Comparison of ENCODE assay signal across 27 cellular contexts in genomic region chr16:87276926-87277325, GRCh38. TPM values are rescaled to one million over a fixed set of nuclear protein-coding genes. Genes with fewer than 3 reads are reported as not detected.
"Had no signal": no experiment of that assay in that cellular context is flagged by ENCODE, and none has a peak within 500 bp of the region (broad histone marks: within the 10 kb centered on the region; RNA-seq: fewer than 3 reads in every experiment).

No MANE protein-coding gene starts in this region.

- H3K9ac ChIP-seq: KMS-11 had no signal

- ATAC-seq: activated CD8-positive, alpha-beta T cell treated with anti-CD3 and anti-CD28 coated beads, Interleukin-2, amount 10 ng/mL, durations not matched to agents 7 days and 5 days; PC-3 had no signal

- H3K36me3 Mint-ChIP-seq: activated naive CD4-positive, alpha-beta T cell treated with anti-CD3 and anti-CD28 coated beads, Interleukin-2, amount 50 U/mL, for 24 hours; activated naive CD8-positive, alpha-beta T cell treated with anti-CD3 and anti-CD28 coated beads, Interleukin-2, amount 10 ng/mL, durations not matched to agents 7 days and 5 days had no signal

- H3K27me3 Mint-ChIP-seq: activated CD4-positive, alpha-beta T cell treated with anti-CD3 and anti-CD28 coated beads, Interleukin-2, amount 10 ng/mL, durations not matched to agents 7 days and 5 days had no signal

- DNase-seq: activated CD4-positive, alpha-beta T cell treated with anti-CD3 and anti-CD28 coated beads, Interleukin-2, amount 10 ng/mL, durations not matched to agents 7 days and 5 days; activated CD4-positive, alpha-beta T cell treated with anti-CD3 and anti-CD28 coated beads, Interleukin-2, amount 50 U/mL, for 48 hours; activated CD4-positive, CD25-positive, alpha-beta regulatory T cell; activated CD8-positive, alpha-beta T cell treated with anti-CD3 and anti-CD28 coated beads, Interleukin-2, amount 10 ng/mL, durations not matched to agents 7 days and 5 days; activated gamma-delta T cell; activated naive CD4-positive, alpha-beta T cell treated with Interleukin-2 at 50 U/mL for 16 hours; activated naive CD8-positive, alpha-beta T cell treated with anti-CD3 and anti-CD28 coated beads, Interleukin-2, amount 10 ng/mL, durations not matched to agents 7 days and 5 days; activated T-cell treated with anti-CD3 and anti-CD28 coated beads, Interleukin-2, amount 50 U/mL, for 24 hours; amygdala; MM.1S; MV-4-11; NCI-H1092; NCI-H1436 treated with DMSO at 0.1 percent for 48 hours; NCI-H1694 treated with DMSO at 0.1 percent for 48 hours; NCI-H2029; NCI-H526; NCI-H748 treated with DMSO at 0.1 percent for 48 hours; NK-92 treated with Interleukin-12 subunit alpha and Interleukin-12 subunit beta, amount 100 ng/mL, for 24 hours; PC-3; T1000; WERI-Rb-1 had no signal

- H3K9me3 ChIP-seq: ascending aorta had no signal

- H3K27ac ChIP-seq: ascending aorta, cardiac muscle cell, KMS-11, SK-N-MC, WERI-Rb-1 had no signal

- H3K4me1 Mint-ChIP-seq: activated naive CD4-positive, alpha-beta T cell treated with anti-CD3 and anti-CD28 coated beads, Interleukin-2, amount 50 U/mL, for 24 hours had no signal

- H3K27me3 ChIP-seq: ascending aorta, cardiac muscle cell had no signal

- H3K4me3 ChIP-seq: cardiac muscle cell, SK-N-MC had no signal

- H3K36me3 ChIP-seq: ascending aorta, cardiac muscle cell, WERI-Rb-1 had no signal

- H3K4me3 Mint-ChIP-seq: activated CD4-positive, alpha-beta T cell treated with anti-CD3 and anti-CD28 coated beads, Interleukin-2, amount 10 ng/mL, durations not matched to agents 7 days and 5 days; activated CD8-positive, alpha-beta T cell treated with anti-CD3 and anti-CD28 coated beads, Interleukin-2, amount 10 ng/mL, durations not matched to agents 7 days and 5 days; activated naive CD4-positive, alpha-beta T cell treated with anti-CD3 and anti-CD28 coated beads, Interleukin-2, amount 50 U/mL, for 24 hours; activated naive CD8-positive, alpha-beta T cell treated with anti-CD3 and anti-CD28 coated beads, Interleukin-2, amount 10 ng/mL, durations not matched to agents 7 days and 5 days; activated T-cell treated with anti-CD3 and anti-CD28 coated beads, Interleukin-2, amount 50 U/mL, for 24 hours had no signal

- H3K4me2 ChIP-seq: KMS-11 had no signal

- H3K4me1 ChIP-seq: ascending aorta had no signal

- H3K27ac Mint-ChIP-seq: activated CD4-positive, alpha-beta T cell treated with anti-CD3 and anti-CD28 coated beads, Interleukin-2, amount 10 ng/mL, durations not matched to agents 7 days and 5 days; activated CD8-positive, alpha-beta T cell treated with anti-CD3 and anti-CD28 coated beads, Interleukin-2, amount 10 ng/mL, durations not matched to agents 7 days and 5 days; activated naive CD4-positive, alpha-beta T cell treated with anti-CD3 and anti-CD28 coated beads, Interleukin-2, amount 50 U/mL, for 24 hours; activated naive CD8-positive, alpha-beta T cell treated with anti-CD3 and anti-CD28 coated beads, Interleukin-2, amount 10 ng/mL, durations not matched to agents 7 days and 5 days; activated T-cell treated with anti-CD3 and anti-CD28 coated beads, Interleukin-2, amount 50 U/mL, for 24 hours; activated T-helper 2 cell treated with anti-CD3 and anti-CD28 coated beads, Interferon-gamma antibody, Interleukin-2, Interleukin-4, amounts not matched to agents 10 μg/mL and 5 μg/mL and 100 μg/mL, durations not matched to agents 14 hours and 24 hours and 36 hours had no signal

- H3K9me3 Mint-ChIP-seq: activated CD4-positive, alpha-beta T cell treated with anti-CD3 and anti-CD28 coated beads, Interleukin-2, amount 10 ng/mL, durations not matched to agents 7 days and 5 days; activated naive CD4-positive, alpha-beta T cell treated with anti-CD3 and anti-CD28 coated beads, Interleukin-2, amount 50 U/mL, for 24 hours; activated naive CD8-positive, alpha-beta T cell treated with anti-CD3 and anti-CD28 coated beads, Interleukin-2, amount 10 ng/mL, durations not matched to agents 7 days and 5 days; activated T-cell treated with anti-CD3 and anti-CD28 coated beads, Interleukin-2, amount 50 U/mL, for 24 hours; activated T-helper 2 cell treated with anti-CD3 and anti-CD28 coated beads, Interferon-gamma antibody, Interleukin-2, Interleukin-4, amounts not matched to agents 10 μg/mL and 5 μg/mL and 100 μg/mL, durations not matched to agents 14 hours and 24 hours and 36 hours had no signal

RNA-seq across cellular contexts. Expression of gene C16orf95, which starts 40.3 kb away (rescaled TPM):
- total RNA-seq: ascending aorta had no signal
